Comparison of ENCODE assay signal across 19 cellular contexts in the genomic region with DNA sequence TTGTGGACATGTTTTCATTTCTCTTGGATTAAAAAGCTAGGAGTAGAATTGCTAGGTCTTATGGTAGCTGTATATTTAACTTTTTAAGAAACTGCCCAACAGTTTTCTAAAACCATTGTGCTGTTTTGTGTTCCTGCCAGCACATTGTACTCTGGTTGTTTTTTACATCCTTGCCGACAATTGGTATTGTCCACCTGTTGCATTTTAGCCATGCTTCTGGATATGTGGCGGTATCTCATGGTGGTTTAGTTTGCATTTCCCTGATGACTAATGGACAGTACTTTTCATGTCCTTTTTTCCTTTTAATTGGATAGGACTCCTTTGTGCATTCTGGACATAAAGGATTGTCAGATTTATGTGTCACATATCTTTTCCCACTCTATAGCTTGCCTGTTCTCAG. TPM values are rescaled to one million over a fixed set of nuclear protein-coding genes. Genes with fewer than 3 reads are reported as not detected.
A peak's percentile ranks its signal among the peaks of the same experiment; 100 is the strongest.
DNase-seq lines count a peak whose midpoint lies in the region; ATAC-seq and TF ChIP-seq lines count a peak whose summit lies in the region.
"Had no signal": no experiment of that assay in that cellular context is flagged by ENCODE, and none has a peak within 500 bp of the region (broad histone marks: within the 10 kb centered on the region; RNA-seq: fewer than 3 reads in every experiment).

No MANE protein-coding gene starts in this region.

- peaks cover 5% of the 10 kb centered on the region; the same call in 1 of the 2 replicates for H4K20me1 ChIP-seq in PC-3 (ENCODE audit: low read length)

- H3K79me1 ChIP-seq in mesendoderm (ENCODE audit: low read length) = no peaks in the 10 kb centered on the region

- no CpG with 5 or more reads among the region's 2 CpGs for WGBS in mesendoderm (ENCODE audit: extremely low coverage, insufficient coverage, low lambda C conversion rate)
- 94 to 96% methylated on average over 2 of the region's 2 CpGs for WGBS in aorta, 2 donors

- H2BK120ac ChIP-seq in mesendoderm (ENCODE audit: low read depth, low read length) = no peak overlapping the region

- H3K4me1 Mint-ChIP-seq in activated CD4-positive, alpha-beta T cell treated with anti-CD3 and anti-CD28 coated beads for 36 hours = peaks cover 95% of the 10 kb centered on the region
- H3K4me1 Mint-ChIP-seq in central memory CD8-positive, alpha-beta T cell = peaks cover 85% of the 10 kb centered on the region

- H3K4me3 Mint-ChIP-seq in activated CD4-positive, alpha-beta T cell treated with anti-CD3 and anti-CD28 coated beads for 36 hours = no peak overlapping the region
- H3K4me3 Mint-ChIP-seq in central memory CD8-positive, alpha-beta T cell = no peak overlapping the region
- H3K4me3 Mint-ChIP-seq: activated CD4-positive, alpha-beta T cell treated with anti-CD3 and anti-CD28 coated beads, Interleukin-2, amount 10 ng/mL, durations not matched to agents 24 days and 14 days had no signal

- H3K9me3 ChIP-seq in PC-3 (ENCODE audit: low read length) (no peaks in the 10 kb centered on the region), neutrophil (no peaks in the 10 kb centered on the region), aorta (ENCODE audit: control insufficient read depth, low read length) (no peaks in the 10 kb centered on the region)
- H3K9me3 ChIP-seq: heart right ventricle, left lung had no signal

- BruUV-seq in PC-3 (replicated peaks; lab: Mats Ljungman, UMichigan) = no TSS peak

- H3K9me3 Mint-ChIP-seq in activated CD4-positive, alpha-beta T cell treated with anti-CD3 and anti-CD28 coated beads for 36 hours (ENCODE audit: low read depth) = no peaks in the 10 kb centered on the region
- no peaks in the 10 kb centered on the region for H3K9me3 Mint-ChIP-seq in central memory CD8-positive, alpha-beta T cell
- H3K9me3 Mint-ChIP-seq: activated CD4-positive, alpha-beta T cell treated with anti-CD3 and anti-CD28 coated beads, Interleukin-2, amount 10 ng/mL, durations not matched to agents 24 days and 14 days had no signal

- H3K4me1 ChIP-seq in PC-3 (ENCODE audit: insufficient read depth, low read length) (peaks cover 19% of the 10 kb centered on the region; the same call in 1 of the 2 replicates), neutrophil (ENCODE audit: control insufficient read depth in 1 of 2, insufficient read depth in 1 of 2, low read depth in 1 of 2, low read length in 1 of 2) (no peaks in the 10 kb centered on the region), mesendoderm (ENCODE audit: control insufficient read depth, low read depth, low read length) (no peaks in the 10 kb centered on the region), aorta (ENCODE audit: control insufficient read depth in 1 of 2, insufficient read depth in 2 of 2, low read length in 2 of 2) (peaks cover 2 to 7% of the 10 kb centered on the region in 2 donors)

- no peak overlapping the region for H3K4ac ChIP-seq in mesendoderm (ENCODE audit: low read depth, low read length)

- H4K5ac ChIP-seq in mesendoderm (ENCODE audit: low read length) = no peak overlapping the region

- CTCF ChIA-PET in activated CD4-positive, alpha-beta T cell treated with anti-CD3 and anti-CD28 coated beads for 36 hours (lab: Charles Lee) = interaction anchor here (0.8 to 2.4 kb wide), 6 partner anchors 11 to 94 kb away, joined by 3 to 9 read pairs (median 4); a partner anchor contains a TSS
- CTCF ChIA-PET in PC-3 (lab: Charles Lee) = no interaction called here

- no peak overlapping the region for H3K23ac ChIP-seq in mesendoderm (ENCODE audit: low read length)

- H3K18ac ChIP-seq in mesendoderm (ENCODE audit: low read length) = no peak overlapping the region

- no peak overlapping the region for H3K56ac ChIP-seq in mesendoderm (ENCODE audit: low read length)

- H3K27me3 ChIP-seq in PC-3 (ENCODE audit: low read length) = no peaks in the 10 kb centered on the region
- no peaks in the 10 kb centered on the region for H3K27me3 ChIP-seq in neutrophil
- H3K27me3 ChIP-seq in mesendoderm (ENCODE audit: insufficient read depth, low read length, poor library complexity) = no peaks in the 10 kb centered on the region
- H3K27me3 ChIP-seq in aorta (ENCODE audit: control insufficient read depth in 1 of 2, insufficient read depth in 2 of 2, low read length in 1 of 2) = no peaks in the 10 kb centered on the region
- H3K27me3 ChIP-seq: heart right ventricle, left lung had no signal

- no peaks in the 10 kb centered on the region for H3K9me2 ChIP-seq in PC-3 (replicated peaks; ENCODE audit: low read length)

- intact Hi-C loops in activated CD4-positive, alpha-beta T cell treated with anti-CD3 and anti-CD28 coated beads for 36 hours (cut with DNase I, micrococcal nuclease) = no loop called here
- intact Hi-C loops in PC-3 (cut with micrococcal nuclease) (no loop called here), aorta (cut with DNase I) (no loop called here)

- peaks cover 10% of the 10 kb centered on the region for H3F3A ChIP-seq in PC-3 (ENCODE audit: low read length, unreplicated experiment)

- no peak for DNase-seq in activated CD4-positive, alpha-beta T cell treated with anti-CD3 and anti-CD28 coated beads for 36 hours
- DNase-seq in activated CD4-positive, alpha-beta T cell treated with anti-CD3 and anti-CD28 coated beads for 4 hours = no peak
- DNase-seq in PC-3 (no peak), mesendoderm (no peak), aorta (no peak)
- DNase-seq in central memory CD8-positive, alpha-beta T cell (ENCODE audit: low spot score in 2 of 2) = no peak
- DNase-seq: 8988T; activated CD4-positive, alpha-beta T cell treated with anti-CD3 and anti-CD28 coated beads, Interleukin-2, amount 10 ng/mL, durations not matched to agents 24 days and 14 days; activated naive CD4-positive, alpha-beta T cell treated with Interleukin-2 at 50 U/mL for 16 hours; EL; HCEC 1CT; heart right ventricle; left lung; NCI-H1436; NCI-H524; nucleus accumbens; SW 1271 had no signal

- H2BK5ac ChIP-seq in mesendoderm (ENCODE audit: low read length) = no peak overlapping the region

- H3K9ac ChIP-seq in PC-3 (ENCODE audit: low read length) (no peak overlapping the region), mesendoderm (ENCODE audit: low read length) (no peak overlapping the region)

- peaks cover 82% of the 10 kb centered on the region for H3K36me3 Mint-ChIP-seq in activated CD4-positive, alpha-beta T cell treated with anti-CD3 and anti-CD28 coated beads for 36 hours (ENCODE audit: low read depth)
- H3K36me3 Mint-ChIP-seq in central memory CD8-positive, alpha-beta T cell (ENCODE audit: insufficient read depth) = peaks cover 77% of the 10 kb centered on the region

- no peak for ATAC-seq in activated CD4-positive, alpha-beta T cell treated with anti-CD3 and anti-CD28 coated beads for 36 hours
- ATAC-seq in PC-3 (0 out of 2 replicates have a peak, but pooled peaks have one; percentile 9), aorta (ENCODE audit: low FRiP score) (no peak), GM21825 (IDR thresholded peaks at IDR 0.05; ENCODE audit: unreplicated experiment) (no peak)
- no peak for ATAC-seq in central memory CD8-positive, alpha-beta T cell (replicated peaks; ENCODE audit: extremely low read depth, poor library complexity, severe bottlenecking)
- ATAC-seq: left lung had no signal

- no peak overlapping the region for H3K4me3 ChIP-seq in PC-3 (ENCODE audit: low read length)
- no peak overlapping the region for H3K4me3 ChIP-seq in neutrophil (ENCODE audit: low read depth in 1 of 2, low read length in 1 of 2)
- no peak overlapping the region for H3K4me3 ChIP-seq in mesendoderm (ENCODE audit: low read length)
- no peak overlapping the region for H3K4me3 ChIP-seq in aorta (ENCODE audit: low read length in 2 of 2)
- H3K4me3 ChIP-seq: heart right ventricle, left lung had no signal

- H3K4me2 ChIP-seq in PC-3 (ENCODE audit: low read length) = no peak overlapping the region
- H3K4me2 ChIP-seq in mesendoderm (ENCODE audit: low read length) = no peak overlapping the region

- H2AK5ac ChIP-seq in mesendoderm (ENCODE audit: low read length) = no peak overlapping the region

- peaks cover 56% of the 10 kb centered on the region for H3K79me2 ChIP-seq in PC-3 (ENCODE audit: low read length)
- no peaks in the 10 kb centered on the region for H3K79me2 ChIP-seq in mesendoderm (ENCODE audit: control insufficient read depth, insufficient read depth, low read length)

- no peaks in the 10 kb centered on the region for H3K27me3 Mint-ChIP-seq in activated CD4-positive, alpha-beta T cell treated with anti-CD3 and anti-CD28 coated beads for 36 hours
- H3K27me3 Mint-ChIP-seq in central memory CD8-positive, alpha-beta T cell = no peaks in the 10 kb centered on the region
- H3K27me3 Mint-ChIP-seq: activated CD4-positive, alpha-beta T cell treated with anti-CD3 and anti-CD28 coated beads, Interleukin-2, amount 10 ng/mL, durations not matched to agents 24 days and 14 days had no signal

- H3K36me3 ChIP-seq in PC-3 (ENCODE audit: low read depth, low read length) (peaks cover 83% of the 10 kb centered on the region), neutrophil (peaks cover 87% of the 10 kb centered on the region), mesendoderm (ENCODE audit: control insufficient read depth, insufficient read depth, low read length) (peaks cover 2% of the 10 kb centered on the region), aorta (ENCODE audit: control insufficient read depth in 1 of 2, insufficient read depth in 2 of 2, low read length in 1 of 2) (peaks cover 6% of the 10 kb centered on the region in 2 donors)

- POLR2A ChIA-PET in activated CD4-positive, alpha-beta T cell treated with anti-CD3 and anti-CD28 coated beads for 36 hours (lab: Charles Lee) = interaction anchor here (0.9 kb wide), 1 partner anchor 12 kb away, joined by 4 read pairs; no protein-coding TSS in a partner anchor
- POLR2A ChIA-PET in PC-3 (lab: Charles Lee; ENCODE audit: unreplicated experiment) = interaction anchor here (0.5 kb wide), 1 partner anchor 256 kb away, joined by 3 read pairs; no protein-coding TSS in a partner anchor

- H2BK15ac ChIP-seq in mesendoderm (replicated peaks; ENCODE audit: low read depth) = no peak overlapping the region

- peak overlapping the region; percentile 59 for H3K27ac Mint-ChIP-seq in activated CD4-positive, alpha-beta T cell treated with anti-CD3 and anti-CD28 coated beads for 36 hours
- H3K27ac Mint-ChIP-seq in central memory CD8-positive, alpha-beta T cell (ENCODE audit: low read depth) = peak overlapping the region; percentile 76
- H3K27ac Mint-ChIP-seq: activated CD4-positive, alpha-beta T cell treated with anti-CD3 and anti-CD28 coated beads, Interleukin-2, amount 10 ng/mL, durations not matched to agents 24 days and 14 days had no signal

- no peak for TF ChIP-seq CTCF in PC-3 (conservative IDR thresholded peaks at IDR 0.05; ENCODE audit: low read depth, low read length)
- no peak for TF ChIP-seq CTCF in neutrophil (IDR thresholded peaks at IDR 0.05)

- no peak overlapping the region for H3K27ac ChIP-seq in PC-3 (ENCODE audit: low read length)
- H3K27ac ChIP-seq in neutrophil = peak overlapping the region; percentile 39
- H3K27ac ChIP-seq in mesendoderm (ENCODE audit: low read depth, low read length) = no peak overlapping the region
- H3K27ac ChIP-seq in aorta (ENCODE audit: low read depth in 1 of 2, low read length in 2 of 2) = no peak overlapping the region
- H3K27ac ChIP-seq: heart right ventricle, left lung had no signal

- H2AFZ ChIP-seq in PC-3 (ENCODE audit: low read length) = no peak overlapping the region

- H4K8ac ChIP-seq in mesendoderm (ENCODE audit: low read depth, low read length) = no peak overlapping the region

RNA-seq across cellular contexts. Expression of a gene that starts 45.5 kb away (rescaled TPM):
- 10 to 100 TPM; 43.2 to 50.9 TPM for total RNA-seq in activated CD4-positive, alpha-beta T cell treated with anti-CD3 and anti-CD28 coated beads for 36 hours
- total RNA-seq in PC-3 (2014; rRNA removed) = 75.4 and 82.5 TPM in 2 replicates
- 10.7 TPM for polyA plus RNA-seq in mesendoderm (2013, experiment 1 of 2)
- polyA plus RNA-seq in mesendoderm (2013, experiment 2 of 2) = 10.8 TPM
- total RNA-seq in aorta = 10 to 100 TPM; 38.8 to 40.6 TPM
- 10 to 100 TPM; 15.9 to 19.3 TPM for polyA plus RNA-seq in aorta
